7 cellular contexts compared by ENCODE assay signal in the genomic region with DNA sequence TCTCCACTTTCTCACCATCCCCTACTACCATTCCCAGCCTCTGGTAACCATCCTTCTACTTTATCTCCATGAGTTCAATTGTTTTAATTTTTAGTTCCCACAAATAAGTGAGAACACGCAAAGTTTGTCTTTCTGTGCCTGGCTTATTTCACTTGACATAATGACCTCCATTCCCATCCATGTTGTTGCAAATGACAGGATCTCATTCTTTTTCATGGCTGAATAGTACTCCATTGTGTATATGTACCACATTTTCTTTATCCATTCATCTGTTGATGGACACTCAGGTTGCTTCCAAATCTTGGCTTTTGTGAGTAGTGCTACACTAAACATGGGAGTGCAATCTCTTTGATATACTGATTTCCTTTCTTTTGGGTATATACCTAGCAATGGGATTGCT. TPM values are rescaled to one million over a fixed set of nuclear protein-coding genes. Genes with fewer than 3 reads are reported as not detected.
A peak's percentile ranks its signal among the peaks of the same experiment; 100 is the strongest.
DNase-seq lines count a peak whose midpoint lies in the region; ATAC-seq, FAIRE-seq and TF ChIP-seq lines count a peak whose summit lies in the region.
"Not testable (repeated sequence)": the region's sequence is repeated elsewhere in the genome, so short reads cannot be mapped to it uniquely, and the experiment has no call there.
"Had no signal": no experiment of that assay in that cellular context is flagged by ENCODE, and none has a peak within 500 bp of the region (broad histone marks: within the 10 kb centered on the region; RNA-seq: fewer than 3 reads in every experiment).

No MANE protein-coding gene starts in this region.

- intact Hi-C loops in K562 (cut with micrococcal nuclease) = not testable (repeated sequence)

- H3K36me3 ChIP-seq in HEK293 (ENCODE audit: control insufficient read depth in 2 of 2, insufficient read depth in 1 of 2, low read length in 2 of 2); K562 (ENCODE audit: control insufficient read depth, insufficient read depth, low read length): not testable (repeated sequence)

- not testable (repeated sequence) for TF ChIP-seq POLR2A in K562 (conservative IDR thresholded peaks at IDR 0.05)

- not testable (repeated sequence) for H3K79me2 ChIP-seq in K562 (ENCODE audit: control insufficient read depth, insufficient read depth, low read length)

- ATAC-seq in SK-N-SH treated with all-trans-retinoic acid at 6 μM for 48 hours, K562: not testable (repeated sequence)

- WGBS in K562 (ENCODE audit: insufficient coverage, low coverage, missing lambda C conversion rate) = 0% methylated on average over 1 of the region's 1 CpG

- H3K4me2 ChIP-seq in K562 (ENCODE audit: insufficient read depth, low read length) = not testable (repeated sequence)

- FAIRE-seq in K562 (lab: Jason Lieb, UNC) = not testable (repeated sequence)
- peak; percentile 43 for FAIRE-seq in colon (lab: Jason Lieb, UNC)

- not testable (repeated sequence) for H2AFZ ChIP-seq in K562 (ENCODE audit: low read depth, low read length)

- CTCF ChIA-PET in HEK293 (lab: Yijun Ruan, JAX) = interaction anchor here (0.6 kb wide), 1 partner anchor 496 kb away, joined by 3 read pairs; no protein-coding TSS in a partner anchor
- CTCF ChIA-PET in K562 (lab: Yijun Ruan, JAX; ENCODE audit: low intra/inter-chr PET ratio) = not testable (repeated sequence)

- H3K27ac ChIP-seq in HEK293 (ENCODE audit: extremely low read depth, low read depth, low read length); K562 (ENCODE audit: extremely low read depth, low read depth, low read length): not testable (repeated sequence)

- H3K4me1 ChIP-seq in HEK293 (ENCODE audit: control insufficient read depth, insufficient read depth, low read length); K562 (replicated peaks in 1 of 2; ENCODE audit: control insufficient read depth in 2 of 2, insufficient read depth in 2 of 2, low read length in 2 of 2): not testable (repeated sequence)

- not testable (repeated sequence) for H3K4me3 ChIP-seq in HEK293 (ENCODE audit: low read depth, low read length); K562

- POLR2A ChIA-PET in HEK293 (lab: Yijun Ruan, JAX); K562 (lab: Yijun Ruan, JAX): not testable (repeated sequence)

- H3K27me3 ChIP-seq in K562 (ENCODE audit: control insufficient read depth in 2 of 2, insufficient read depth in 2 of 2, low read length in 2 of 2) = not testable (repeated sequence)

- not testable (repeated sequence) for H3K9ac ChIP-seq in K562 (ENCODE audit: insufficient read depth in 1 of 2, low read depth in 2 of 2, low read length in 2 of 2)

- not testable (repeated sequence) for BruUV-seq in K562 (replicated peaks; lab: Mats Ljungman, UMichigan)

- not testable (repeated sequence) for TF ChIP-seq CTCF in HEK293 (tag by site-specific recombination; IDR thresholded peaks at IDR 0.05); K562 (IDR thresholded peaks at IDR 0.05 in 2 of 3, conservative IDR thresholded peaks at IDR 0.05 in 1 of 3; ENCODE audit: insufficient read depth in 2 of 3, low read depth in 1 of 3, low read length in 3 of 3)

- not testable (repeated sequence) for H4K20me1 ChIP-seq in K562 (replicated peaks; ENCODE audit: control insufficient read depth, insufficient read depth, low read length)

- DNase-seq in K562 (ENCODE audit: extremely low read depth in 1 of 4, low spot score in 3 of 4) = not testable (repeated sequence)

- not testable (repeated sequence) for TF ChIP-seq EP300 in K562 (IDR thresholded peaks at IDR 0.05; ENCODE audit: low read length)

- not testable (repeated sequence) for H3K9me1 ChIP-seq in K562 (ENCODE audit: control insufficient read depth, insufficient read depth, low read length)

- in situ Hi-C loops in K562 (cut with MboI) = not testable (repeated sequence)

- not testable (repeated sequence) for TF ChIP-seq RAD21 in K562 (CRISPR knock-in tag; conservative IDR thresholded peaks at IDR 0.05 in 1 of 2, IDR thresholded peaks at IDR 0.05 in 1 of 2)

- not testable (repeated sequence) for H3K9me3 ChIP-seq in HEK293 (ENCODE audit: control insufficient read depth, insufficient read depth, low read depth, low read length); K562 (replicated peaks; ENCODE audit: control insufficient read depth, insufficient read depth, low read depth, low read length)

TF ChIP-seq in HEK293, 187 proteins besides CTCF, POLR2A, EP300 and RAD21 (continues in another document):
- peak; percentile 96 for TF ChIP-seq ZNF146 (tag by site-specific recombination; IDR thresholded peaks at IDR 0.05)

TF ChIP-seq in SK-N-SH treated with all-trans-retinoic acid at 6 μM for 48 hours, 23 proteins besides CTCF, POLR2A, EP300 and RAD21:
- TF ChIP-seq ZNF8 (CRISPR knock-in tag; IDR thresholded peaks at IDR 0.05) = 0 out of 2 replicates have a peak, but pooled peaks have one; percentile 42

TF ChIP-seq in K562, 482 proteins besides CTCF, POLR2A, EP300 and RAD21:
- TF ChIP-seq ZNF146 (CRISPR knock-in tag; IDR thresholded peaks at IDR 0.05; ENCODE audit: unreplicated experiment) = peak; percentile 62
TF ChIP-seq in K562: peak in this region for 1; not testable (repeated sequence) for 481.

RNA-seq across cellular contexts. Expression of gene FRMPD3, which starts 55.8 kb away (rescaled TPM):
- total RNA-seq in K562 (2011; cell fraction: chromatin; rRNA removed; ENCODE audit: low replicate concordance) = not detected in 2 replicates
- total RNA-seq in K562 (2011; cell fraction: nucleolus; rRNA removed) = not detected in 2 replicates
- not detected in 2 replicates for total RNA-seq in K562 (2011; cell fraction: nucleoplasm; rRNA removed)
- total RNA-seq in K562 (2014; rRNA removed) (not detected in 2 replicates), K562 (2014; rRNA removed; fragmentation: Illumina TruSeq; extraction: Trizol) (not detected in 2 replicates), K562 (2015; rRNA removed; fragmentation: Illumina TruSeq; extraction: Trizol) (not detected in 2 replicates), K562 (2021) (not detected in 2 replicates)
- polyA plus RNA-seq in K562 (2011; rRNA removed) (not detected in 2 replicates), K562 (2014; fragmentation: Illumina TruSeq; extraction: Trizol) (not detected in 2 replicates), K562 (2014; fragmentation: Nextera tagmentation; extraction: Ambion mirVana) (not detected), K562 (2014; rRNA removed) (not detected in 2 replicates)
- not detected in 2 replicates for polyA plus RNA-seq in K562 (2011; cell fraction: cytosol; rRNA removed)
- polyA plus RNA-seq in K562 (2011; cell fraction: nucleus; rRNA removed) = not detected in 2 replicates
- not detected in 2 replicates for polyA plus RNA-seq in K562 (2012)
- not detected in 2 replicates for polyA minus RNA-seq in K562 (2011; rRNA and poly(A)+ RNA removed)
- not detected in 2 replicates for polyA minus RNA-seq in K562 (2011; cell fraction: cytosol; rRNA and poly(A)+ RNA removed)
- polyA minus RNA-seq in K562 (2011; cell fraction: nucleus; rRNA and poly(A)+ RNA removed) = not detected in 2 replicates
- total RNA-seq: CD4-positive, alpha-beta memory T cell; CD4-positive, CD25-positive, alpha-beta regulatory T cell had no signal
- polyA plus RNA-seq: CD14-positive monocyte; CD4-positive, alpha-beta memory T cell; CD4-positive, CD25-positive, alpha-beta regulatory T cell had no signal
